ENCODE assay signal across 8 cellular contexts in the genomic region with DNA sequence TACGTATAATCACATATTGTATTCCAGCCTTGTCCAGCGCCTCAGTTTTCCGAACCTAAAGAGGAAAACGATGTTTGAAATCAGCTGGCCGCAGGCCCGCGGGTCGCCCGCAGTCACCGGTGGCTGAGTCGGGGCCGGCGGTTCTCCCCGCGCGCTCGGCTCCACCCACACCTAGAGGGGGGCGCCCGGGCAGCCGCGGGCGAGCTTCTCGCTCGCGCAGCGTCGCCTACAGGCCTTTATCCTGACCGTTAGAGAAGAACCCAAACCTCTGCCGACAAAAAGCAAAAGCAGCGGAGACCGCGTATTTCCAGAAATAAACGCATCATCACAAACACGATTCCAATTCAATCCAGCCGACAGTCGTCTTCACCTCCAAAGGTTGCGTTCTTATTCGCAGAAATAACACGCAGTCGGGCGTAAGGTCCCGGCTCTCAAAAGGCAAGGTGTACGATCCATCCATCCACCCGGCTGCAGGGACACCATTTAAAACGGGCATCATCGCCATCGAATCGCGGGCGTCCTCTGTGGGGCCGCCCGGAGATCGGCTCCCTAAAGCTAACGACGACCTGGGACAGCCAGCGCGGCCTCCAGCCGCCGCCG. TPM values are rescaled to one million over a fixed set of nuclear protein-coding genes. Genes with fewer than 3 reads are reported as not detected.
DNase-seq lines count a peak whose midpoint lies in the region; ATAC-seq and TF ChIP-seq lines count a peak whose summit lies in the region.

No MANE protein-coding gene starts in this region.

- peaks cover 96% of the 10 kb centered on the region for H3K79me2 ChIP-seq in GM23248 (ENCODE audit: insufficient read depth)
- peaks cover 97% of the 10 kb centered on the region for H3K79me2 ChIP-seq in Karpas-422 (ENCODE audit: low read length)

- peak overlapping the region; percentile 98 for H3K9ac ChIP-seq in GM23248
- peak overlapping the region; percentile 98 for H3K9ac ChIP-seq in Karpas-422 (ENCODE audit: low read length)

- no peaks in the 10 kb centered on the region for H3K9me3 ChIP-seq in GM23248 (ENCODE audit: low read depth)
- no peaks in the 10 kb centered on the region for H3K9me3 ChIP-seq in Karpas-422 (ENCODE audit: low read length)
- H3K9me3 ChIP-seq in neuron (ENCODE audit: low read length), result no peaks in the 10 kb centered on the region

- DNase-seq in DMS79 treated with DMSO at 0.1 percent for 48 hours (lab: John Stamatoyannopoulos, UW) (peak; percentile 45), GM23248 (peak; percentile 95), Karpas-422 (peak; percentile 91), RPMI8226 (peak; percentile 79), activated gamma-delta T cell (lab: John Stamatoyannopoulos, UW) (peak; percentile 63), foreskin keratinocyte (peak; percentile 61 to 72), substantia nigra (lab: John Stamatoyannopoulos, UW) (peak in 48 of 49 donors; percentile 5 to 87 (median 70))

- no peaks in the 10 kb centered on the region for H3K27me3 ChIP-seq in GM23248 (replicated peaks; ENCODE audit: insufficient read depth)
- no peaks in the 10 kb centered on the region for H3K27me3 ChIP-seq in Karpas-422 (ENCODE audit: low read length)
- no peaks in the 10 kb centered on the region for H3K27me3 ChIP-seq in foreskin keratinocyte
- H3K27me3 ChIP-seq in neuron (ENCODE audit: insufficient read depth, low read length), result no peaks in the 10 kb centered on the region

- H2AFZ ChIP-seq in GM23248 (peak overlapping the region; percentile 95), Karpas-422 (ENCODE audit: low read length) (0 out of 2 replicates have a peak overlapping the region, but pooled peaks have one; percentile 35), neuron (ENCODE audit: low read depth, low read length) (peak overlapping the region; percentile 93)

- no peaks in the 10 kb centered on the region for H3K9me2 ChIP-seq in GM23248 (ENCODE audit: insufficient read depth)
- no peaks in the 10 kb centered on the region for H3K9me2 ChIP-seq in Karpas-422 (replicated peaks; ENCODE audit: insufficient read depth, low read length)

- H3K4me1 ChIP-seq in GM23248 (ENCODE audit: insufficient read depth) (peaks cover 41% of the 10 kb centered on the region), Karpas-422 (ENCODE audit: low read length) (peaks cover 66% of the 10 kb centered on the region), foreskin keratinocyte (peaks cover 13% of the 10 kb centered on the region), neuron (ENCODE audit: insufficient read depth, low read length) (peaks cover 35% of the 10 kb centered on the region)

- ATAC-seq in foreskin keratinocyte, result peak; percentile 66

- in situ Hi-C loops in GM23248 (cut with MboI), result no loop called here

- peaks cover 27% of the 10 kb centered on the region for H3F3A ChIP-seq in GM23248 (ENCODE audit: insufficient read depth)

- H3K27ac ChIP-seq in GM23248 (peak overlapping the region; percentile 95), Karpas-422 (ENCODE audit: low read length) (peak overlapping the region; percentile 87), foreskin keratinocyte (peak overlapping the region; percentile 94), substantia nigra (ENCODE audit: low read depth, low read length, poor library complexity, severe bottlenecking) (peak overlapping the region; percentile 97)

- 0 to 1% methylated on average over 56 to 58 of the region's 60 CpGs for WGBS in GM23248 (ENCODE audit: low coverage in 1 of 2, low lambda C conversion rate in 2 of 2, missing lambda C conversion rate in 2 of 2), 2 experiments

- H3K36me3 ChIP-seq in GM23248 (ENCODE audit: low read depth) (peaks cover 4% of the 10 kb centered on the region; the same call in 1 of the 2 replicates), Karpas-422 (ENCODE audit: insufficient read depth, low read length) (peaks cover 14% of the 10 kb centered on the region; the same call in 1 of the 2 replicates), neuron (ENCODE audit: insufficient read depth, low read length) (peaks cover 7% of the 10 kb centered on the region)

- TF ChIP-seq CTCF in foreskin keratinocyte (conservative IDR thresholded peaks at IDR 0.05), result peak; percentile 68

- H3K4me3 ChIP-seq in GM23248 (peak overlapping the region; percentile 87), Karpas-422 (ENCODE audit: low read length) (peak overlapping the region; percentile 73), neuron (ENCODE audit: low read length) (peak overlapping the region; percentile 90)

- H4K20me1 ChIP-seq in GM23248 (ENCODE audit: insufficient read depth) (peaks cover 5% of the 10 kb centered on the region; the same call in 1 of the 2 replicates), Karpas-422 (ENCODE audit: insufficient read depth, low read depth, low read length) (peaks cover 42% of the 10 kb centered on the region)

- H3K4me2 ChIP-seq in GM23248 (ENCODE audit: unreplicated experiment) (peak overlapping the region; percentile 99), Karpas-422 (ENCODE audit: low read depth, low read length, poor library complexity, severe bottlenecking) (peak overlapping the region; percentile 73)

RNA-seq across cellular contexts. Expression of a gene that starts 0.7 kb away (rescaled TPM):
- 12.5 and 16.9 TPM in 2 replicates for total RNA-seq in GM23248 (2014; rRNA removed; shearing (Covaris generic))
- polyA plus RNA-seq in GM23248 (2016; fragmentation: Nextera tagmentation; extraction: Ambion mirVana), result 15.1 and 15.7 TPM in 2 replicates
- total RNA-seq in Karpas-422 (2014; rRNA removed; shearing (Covaris generic); ENCODE audit: low replicate concordance), result 38.1 and 65.9 TPM in 2 replicates
- 22.8 and 24.9 TPM in 2 replicates for total RNA-seq in foreskin keratinocyte
- polyA plus RNA-seq in foreskin keratinocyte, result 7.4 and 7.8 TPM in 2 replicates

Comparison
In these comparisons a context has a peak if more than half of its experiments do, and no peak if none do; other contexts are left out.
1. Peak in every context shown above with its lines: DNase-seq, ATAC-seq, H3K4me3 ChIP-seq and H3K27ac ChIP-seq.
2. DNase-seq: peak in every context shown above with its lines; median percentile 95 in GM23248; 91 in Karpas-422; 79 in RPMI8226; 70 in substantia nigra; 66 in foreskin keratinocyte; 63 in activated gamma-delta T cell; 45 in DMS79 treated with DMSO at 0.1 percent for 48 hours.
3. H2AFZ ChIP-seq: peak in every context shown above with its lines; median percentile 95 in GM23248; 93 in neuron; 35 in Karpas-422.